In genomic region chr22:42296381-42296853, GRCh38 we compare ENCODE assay signal across 1 cellular context.
TF ChIP-seq lines count a peak whose summit lies in the region.

No MANE protein-coding gene starts in this region.

TF ChIP-seq in SK-N-SH, 30 proteins besides CTCF, POLR2A, EP300 and RAD21 (continued from another document):
- TF ChIP-seq ZBTB33 (IDR thresholded peaks at IDR 0.05; ENCODE audit: borderline replicate concordance, low read depth), result no peak
- TF ChIP-seq ELF1 (IDR thresholded peaks at IDR 0.05), result no peak
- no peak for TF ChIP-seq NRF1 (IDR thresholded peaks at IDR 0.05; ENCODE audit: low read depth, low read length)
- TF ChIP-seq SMC3 (IDR thresholded peaks at IDR 0.05; ENCODE audit: low read depth, low read length), result peak; percentile 41; the same call in 1 of the 2 replicates
- no peak for TF ChIP-seq POLR2AphosphoS5 (IDR thresholded peaks at IDR 0.05; ENCODE audit: low read depth, low read length)
- TF ChIP-seq TCF12 (IDR thresholded peaks at IDR 0.05), result 0 out of 2 replicates have a peak, but pooled peaks have one; percentile 33
- TF ChIP-seq, protein P1, sequence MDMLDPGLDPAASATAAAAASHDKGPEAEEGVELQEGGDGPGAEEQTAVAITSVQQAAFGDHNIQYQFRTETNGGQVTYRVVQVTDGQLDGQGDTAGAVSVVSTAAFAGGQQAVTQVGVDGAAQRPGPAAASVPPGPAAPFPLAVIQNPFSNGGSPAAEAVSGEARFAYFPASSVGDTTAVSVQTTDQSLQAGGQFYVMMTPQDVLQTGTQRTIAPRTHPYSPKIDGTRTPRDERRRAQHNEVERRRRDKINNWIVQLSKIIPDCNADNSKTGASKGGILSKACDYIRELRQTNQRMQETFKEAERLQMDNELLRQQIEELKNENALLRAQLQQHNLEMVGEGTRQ (IDR thresholded peaks at IDR 0.05; ENCODE audit: borderline replicate concordance, low read depth, low read length), result no peak
- 0 out of 2 replicates have a peak, but pooled peaks have one; percentile 63 for TF ChIP-seq FOXJ3 (CRISPR knock-in tag; IDR thresholded peaks at IDR 0.05)
- TF ChIP-seq IRF3 (IDR thresholded peaks at IDR 0.05; ENCODE audit: low read depth, low read length), result no peak
- no peak for TF ChIP-seq GABPA (IDR thresholded peaks at IDR 0.05; ENCODE audit: low read depth)
- TF ChIP-seq, protein P2, sequence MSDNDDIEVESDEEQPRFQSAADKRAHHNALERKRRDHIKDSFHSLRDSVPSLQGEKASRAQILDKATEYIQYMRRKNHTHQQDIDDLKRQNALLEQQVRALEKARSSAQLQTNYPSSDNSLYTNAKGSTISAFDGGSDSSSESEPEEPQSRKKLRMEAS (IDR thresholded peaks at IDR 0.05; ENCODE audit: low read depth), result no peak
- no peak for TF ChIP-seq YY1 (IDR thresholded peaks at IDR 0.05; ENCODE audit: low read depth)
- TF ChIP-seq PBX3 (IDR thresholded peaks at IDR 0.05), result no peak
- TF ChIP-seq EZH2phosphoT487 (IDR thresholded peaks at IDR 0.05; ENCODE audit: borderline replicate concordance, low read depth), result no peak
- TF ChIP-seq GATA2 (CRISPR knock-in tag; IDR thresholded peaks at IDR 0.05), result peak; percentile 41
- no peak for TF ChIP-seq CHD2 (IDR thresholded peaks at IDR 0.05; ENCODE audit: low read length, partially characterized antibody)
- no peak for TF ChIP-seq FOSL2 (IDR thresholded peaks at IDR 0.05; ENCODE audit: borderline replicate concordance, low read depth)
- TF ChIP-seq REST (IDR thresholded peaks at IDR 0.05; ENCODE audit: low read depth, low read length), result no peak
